ENCODE assay signal across 1 cellular context in genomic region chr5:141155540-141156374, GRCh38.
TF ChIP-seq lines count a peak whose summit lies in the region.

No MANE protein-coding gene starts in this region.

TF ChIP-seq in GM23338, 12 proteins besides CTCF, POLR2A, EP300 and RAD21 (continued from another document):
- TF ChIP-seq ZNF462 (CRISPR knock-in tag; IDR thresholded peaks at IDR 0.05) (no peak), ZNF331 (CRISPR knock-in tag; IDR thresholded peaks at IDR 0.05; ENCODE audit: low read depth) (no peak), STAT1 (IDR thresholded peaks at IDR 0.05; ENCODE audit: unreplicated experiment) (no peak), EZH2 (IDR thresholded peaks at IDR 0.05; ENCODE audit: low read depth, unreplicated experiment) (no peak), JUNB (IDR thresholded peaks at IDR 0.05; ENCODE audit: unreplicated experiment) (no peak)
